In the genomic region with DNA sequence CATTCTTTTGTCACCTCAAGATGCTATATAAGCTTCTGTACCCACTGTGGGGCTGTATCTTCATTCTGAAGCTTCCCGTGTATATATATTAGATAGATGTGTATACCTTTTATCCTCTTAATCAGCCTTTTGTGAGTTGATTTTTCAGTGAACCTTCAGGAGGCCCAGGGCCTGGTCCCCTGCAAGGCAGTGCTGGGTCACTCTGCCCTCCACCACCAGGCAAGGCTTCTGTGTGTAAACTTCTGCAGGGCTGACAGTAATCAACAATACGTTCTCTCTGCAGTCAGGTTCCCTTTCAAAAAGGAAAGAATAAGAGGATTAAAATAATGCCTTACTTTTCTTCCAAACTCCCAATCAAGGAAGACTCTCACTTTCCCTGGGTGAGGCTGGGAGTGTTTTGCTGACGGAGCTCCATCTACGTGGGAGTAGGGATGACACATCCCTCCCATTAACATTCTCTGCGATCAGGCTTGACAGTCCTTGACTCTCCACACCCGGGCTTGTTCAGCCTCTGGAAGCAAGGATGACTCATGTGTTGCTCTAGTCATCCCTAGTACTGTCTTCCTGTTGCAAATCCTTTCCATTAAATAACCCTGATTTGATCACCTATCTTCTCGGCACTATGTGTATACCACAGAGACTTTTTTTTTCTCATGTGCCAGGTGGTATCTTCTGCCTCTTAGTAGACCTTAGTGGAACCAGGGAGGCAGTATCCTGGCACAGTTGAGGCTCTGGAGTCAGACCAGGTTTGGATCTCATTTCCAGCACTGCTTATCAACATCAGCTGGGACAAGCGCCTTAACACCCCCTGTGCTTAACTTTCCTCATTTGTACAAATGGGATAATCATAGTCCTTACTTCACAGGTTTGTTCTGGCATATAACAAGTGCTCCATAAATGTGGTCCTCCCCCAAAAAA, we compare ENCODE assay signal across 10 cellular contexts.
A peak's percentile ranks its signal among the peaks of the same experiment; 100 is the strongest.
DNase-seq lines count a peak whose midpoint lies in the region; ATAC-seq, FAIRE-seq and TF ChIP-seq lines count a peak whose summit lies in the region.
"Had no signal": no experiment of that assay in that cellular context is flagged by ENCODE, and none has a peak within 500 bp of the region (broad histone marks: within the 10 kb centered on the region; RNA-seq: fewer than 3 reads in every experiment).

No MANE protein-coding gene starts in this region.

- H3K4me3 ChIP-seq in fibroblast of the aortic adventitia (ENCODE audit: low read depth, low read length) (no peak overlapping the region), small intestine (ENCODE audit: low read depth in 1 of 2, low read length in 2 of 2) (no peak overlapping the region)

- no peaks in the 10 kb centered on the region for H3K4me1 ChIP-seq in small intestine (ENCODE audit: control insufficient read depth in 2 of 2, insufficient read depth in 1 of 2, low read depth in 1 of 2, low read length in 1 of 2)

- peaks cover 16% of the 10 kb centered on the region for H3K27me3 Mint-ChIP-seq in T-helper 17 cell

- no peaks in the 10 kb centered on the region for H3K36me3 Mint-ChIP-seq in T-helper 17 cell (ENCODE audit: low read depth)

- H3K9me3 ChIP-seq in small intestine (ENCODE audit: control insufficient read depth, low read depth) (no peaks in the 10 kb centered on the region), T-helper 17 cell (ENCODE audit: control insufficient read depth, low read length, poor library complexity, severe bottlenecking) (no peaks in the 10 kb centered on the region)

- H3K36me3 ChIP-seq in small intestine (ENCODE audit: control insufficient read depth in 2 of 2, insufficient read depth in 2 of 2, low read length in 2 of 2): no peaks in the 10 kb centered on the region
- H3K36me3 ChIP-seq: WERI-Rb-1 had no signal

- 52 to 55% (median 54%) methylated on average over 8 of the region's 8 CpGs for WGBS in small intestine, 3 donors

- no peak for FAIRE-seq in small intestine (lab: Jason Lieb, UNC)

- H3K27ac Mint-ChIP-seq in T-helper 17 cell: no peak overlapping the region

- TF ChIP-seq CTCF in fibroblast of the aortic adventitia (IDR thresholded peaks at IDR 0.05; ENCODE audit: insufficient read depth, low read length): no peak

- ATAC-seq in T-helper 17 cell: no peak

- H3K4me1 Mint-ChIP-seq in T-helper 17 cell: no peaks in the 10 kb centered on the region

- no peak overlapping the region for H3K27ac ChIP-seq in small intestine (ENCODE audit: low read depth in 1 of 2, low read length in 1 of 2)
- H3K27ac ChIP-seq: 22Rv1, WERI-Rb-1 had no signal

- peak; percentile 15 for DNase-seq in DMS 273 (lab: John Stamatoyannopoulos, UW; ENCODE audit: unreplicated experiment)
- DNase-seq in DMS 273 treated with DMSO at 0.1 percent for 48 hours (lab: John Stamatoyannopoulos, UW): no peak
- DNase-seq in RKO (ENCODE audit: low spot score): peak; percentile 99
- DNase-seq in fibroblast of the aortic adventitia (ENCODE audit: low read depth): peak; percentile 74
- peak; percentile 20 for DNase-seq in small intestine
- no peak for DNase-seq in activated effector memory CD4-positive, alpha-beta T cell treated with anti-CD3 and anti-CD28 coated beads, Interleukin-2, amount 50 U/mL, for 16 hours
- DNase-seq in activated CD4-positive, CD25-positive, alpha-beta regulatory T cell (lab: John Stamatoyannopoulos, UW): no peak
- DNase-seq in T-helper 17 cell: no peak
- DNase-seq: WERI-Rb-1 had no signal

- H3K4me3 Mint-ChIP-seq in T-helper 17 cell: no peak overlapping the region

- no peaks in the 10 kb centered on the region for H3K27me3 ChIP-seq in small intestine (ENCODE audit: control insufficient read depth in 2 of 2, insufficient read depth in 2 of 2, low read length in 2 of 2)

Comparison
In these comparisons a context has a peak if more than half of its experiments do, and no peak if none do; other contexts are left out.
1. DNase-seq: peak in DMS 273 (single experiment), RKO (single experiment), fibroblast of the aortic adventitia (single experiment) and small intestine (single experiment); none in DMS 273 treated with DMSO at 0.1 percent for 48 hours (single experiment), activated effector memory CD4-positive, alpha-beta T cell treated with anti-CD3 and anti-CD28 coated beads, Interleukin-2, amount 50 U/mL, for 16 hours (single experiment), activated CD4-positive, CD25-positive, alpha-beta regulatory T cell (0 of 4) and T-helper 17 cell (0 of 3).